Comparison of ENCODE assay signal across 17 cellular contexts in genomic region chr14:30223966-30224365, GRCh38.
DNase-seq lines count a peak whose midpoint lies in the region; ATAC-seq and TF ChIP-seq lines count a peak whose summit lies in the region.
"Had no signal": no experiment of that assay in that cellular context is flagged by ENCODE, and none has a peak within 500 bp of the region (broad histone marks: within the 10 kb centered on the region; RNA-seq: fewer than 3 reads in every experiment).

No MANE protein-coding gene starts in this region.

- H3K36me3 ChIP-seq in breast epithelium (no peaks in the 10 kb centered on the region), lower lobe of right lung (no peaks in the 10 kb centered on the region), tibial artery (no peaks in the 10 kb centered on the region)
- H3K36me3 ChIP-seq: heart right ventricle, vagina had no signal

- no peak for TF ChIP-seq POLR2A in breast epithelium (IDR thresholded peaks at IDR 0.05)

- H3K27me3 ChIP-seq in breast epithelium (no peaks in the 10 kb centered on the region), lower lobe of right lung (ENCODE audit: low read depth) (no peaks in the 10 kb centered on the region), tibial artery (no peaks in the 10 kb centered on the region)
- H3K27me3 ChIP-seq: heart right ventricle, vagina had no signal

- H3K27ac ChIP-seq in breast epithelium (peak overlapping the region; percentile 87 to 93), lower lobe of right lung (peak overlapping the region; percentile 15), tibial artery (peak overlapping the region; percentile 64 to 80)
- H3K27ac ChIP-seq: vagina had no signal

- no peaks in the 10 kb centered on the region for H3K27me3 Mint-ChIP-seq in WTC11 (ENCODE audit: low read depth)
- H3K27me3 Mint-ChIP-seq: activated CD8-positive, alpha-beta memory T cell treated with anti-CD3 and anti-CD28 coated beads, Interleukin-2, amount 10 ng/mL, durations not matched to agents 7 days and 5 days; CD4-positive, alpha-beta T cell had no signal

- DNase-seq in NCI-H446 (lab: John Stamatoyannopoulos, UW) (peak; percentile 7 to 49), NCI-H446 treated with DMSO at 0.1 percent for 48 hours (lab: John Stamatoyannopoulos, UW) (no peak), breast epithelium (ENCODE audit: low spot score in 2 of 2) (peak; percentile 60 to 84), lower lobe of right lung (peak; percentile 46), tibial artery (peak; percentile 32 to 83), Kasumi-1 (lab: John Stamatoyannopoulos, UW) (no peak), WTC11 (ENCODE audit: low spot score) (no peak)
- DNase-seq: activated CD8-positive, alpha-beta memory T cell treated with anti-CD3 and anti-CD28 coated beads, Interleukin-2, amount 10 ng/mL, durations not matched to agents 7 days and 5 days; activated naive CD4-positive, alpha-beta T cell treated with anti-CD3 and anti-CD28 coated beads for 36 hours; CD4-positive, alpha-beta T cell; central memory CD4-positive, alpha-beta T cell; naive thymus-derived CD4-positive, alpha-beta T cell; retina had no signal

- H3K4me3 Mint-ChIP-seq in WTC11, result no peak overlapping the region
- H3K4me3 Mint-ChIP-seq: activated CD8-positive, alpha-beta memory T cell treated with anti-CD3 and anti-CD28 coated beads, Interleukin-2, amount 10 ng/mL, durations not matched to agents 7 days and 5 days; activated naive CD4-positive, alpha-beta T cell treated with anti-CD3 and anti-CD28 coated beads for 36 hours; CD4-positive, alpha-beta T cell; naive thymus-derived CD4-positive, alpha-beta T cell had no signal

- TF ChIP-seq CTCF in breast epithelium (IDR thresholded peaks at IDR 0.05) (no peak), lower lobe of right lung (IDR thresholded peaks at IDR 0.05) (no peak), tibial artery (IDR thresholded peaks at IDR 0.05) (no peak), WTC11 (IDR thresholded peaks at IDR 0.05) (no peak)

- H3K27ac Mint-ChIP-seq in WTC11, result no peak overlapping the region
- H3K27ac Mint-ChIP-seq: activated CD8-positive, alpha-beta memory T cell treated with anti-CD3 and anti-CD28 coated beads, Interleukin-2, amount 10 ng/mL, durations not matched to agents 7 days and 5 days; activated naive CD4-positive, alpha-beta T cell treated with anti-CD3 and anti-CD28 coated beads for 36 hours; CD4-positive, alpha-beta T cell; naive thymus-derived CD4-positive, alpha-beta T cell had no signal

- H3K4me1 Mint-ChIP-seq in WTC11, result no peaks in the 10 kb centered on the region
- H3K4me1 Mint-ChIP-seq: activated CD8-positive, alpha-beta memory T cell treated with anti-CD3 and anti-CD28 coated beads, Interleukin-2, amount 10 ng/mL, durations not matched to agents 7 days and 5 days; naive thymus-derived CD4-positive, alpha-beta T cell had no signal

- ATAC-seq in lower lobe of right lung (peak; percentile 53 to 73), HG02938 (IDR thresholded peaks at IDR 0.05; ENCODE audit: unreplicated experiment) (no peak), WTC11 (no peak)
- ATAC-seq: activated CD8-positive, alpha-beta memory T cell treated with anti-CD3 and anti-CD28 coated beads, Interleukin-2, amount 10 ng/mL, durations not matched to agents 7 days and 5 days; GM12878; naive thymus-derived CD4-positive, alpha-beta T cell had no signal

- POLR2A ChIA-PET in WTC11 (lab: Charles Lee), result no interaction called here

- CTCF ChIA-PET in WTC11 (lab: Charles Lee), result interaction anchor here (1.0 to 1.7 kb wide), 4 partner anchors 9 to 47 kb away, joined by 3 to 8 read pairs (median 4); no protein-coding TSS in a partner anchor

- no peak overlapping the region for H3K4me3 ChIP-seq in breast epithelium
- no peak overlapping the region for H3K4me3 ChIP-seq in lower lobe of right lung
- no peak overlapping the region for H3K4me3 ChIP-seq in tibial artery
- H3K4me3 ChIP-seq: GM12878, heart right ventricle, vagina had no signal

- H3K9me3 ChIP-seq in breast epithelium (no peaks in the 10 kb centered on the region), lower lobe of right lung (no peaks in the 10 kb centered on the region), tibial artery (no peaks in the 10 kb centered on the region)
- H3K9me3 ChIP-seq: heart right ventricle, vagina had no signal

- intact Hi-C loops in breast epithelium (cut with DNase I; ENCODE audit: low total_unique reads) (no loop called here), lower lobe of right lung (cut with DNase I) (no loop called here), tibial artery (cut with DNase I; ENCODE audit: low total_unique reads) (no loop called here)

- no peaks in the 10 kb centered on the region for H3K9me3 Mint-ChIP-seq in WTC11
- H3K9me3 Mint-ChIP-seq: CD4-positive, alpha-beta T cell had no signal

- no peaks in the 10 kb centered on the region for H3K36me3 Mint-ChIP-seq in WTC11
- H3K36me3 Mint-ChIP-seq: activated CD8-positive, alpha-beta memory T cell treated with anti-CD3 and anti-CD28 coated beads, Interleukin-2, amount 10 ng/mL, durations not matched to agents 7 days and 5 days; naive thymus-derived CD4-positive, alpha-beta T cell had no signal

- H3K4me1 ChIP-seq in breast epithelium (peaks cover 0 to 23% of the 10 kb centered on the region in 2 donors), lower lobe of right lung (peaks cover 22% of the 10 kb centered on the region), tibial artery (peaks cover 0 to 76% (median 55%) of the 10 kb centered on the region in 4 donors)

TF ChIP-seq in WTC11, 78 proteins besides CTCF, POLR2A, EP300 and RAD21 (continues in another document):
- TF ChIP-seq, protein P1, sequence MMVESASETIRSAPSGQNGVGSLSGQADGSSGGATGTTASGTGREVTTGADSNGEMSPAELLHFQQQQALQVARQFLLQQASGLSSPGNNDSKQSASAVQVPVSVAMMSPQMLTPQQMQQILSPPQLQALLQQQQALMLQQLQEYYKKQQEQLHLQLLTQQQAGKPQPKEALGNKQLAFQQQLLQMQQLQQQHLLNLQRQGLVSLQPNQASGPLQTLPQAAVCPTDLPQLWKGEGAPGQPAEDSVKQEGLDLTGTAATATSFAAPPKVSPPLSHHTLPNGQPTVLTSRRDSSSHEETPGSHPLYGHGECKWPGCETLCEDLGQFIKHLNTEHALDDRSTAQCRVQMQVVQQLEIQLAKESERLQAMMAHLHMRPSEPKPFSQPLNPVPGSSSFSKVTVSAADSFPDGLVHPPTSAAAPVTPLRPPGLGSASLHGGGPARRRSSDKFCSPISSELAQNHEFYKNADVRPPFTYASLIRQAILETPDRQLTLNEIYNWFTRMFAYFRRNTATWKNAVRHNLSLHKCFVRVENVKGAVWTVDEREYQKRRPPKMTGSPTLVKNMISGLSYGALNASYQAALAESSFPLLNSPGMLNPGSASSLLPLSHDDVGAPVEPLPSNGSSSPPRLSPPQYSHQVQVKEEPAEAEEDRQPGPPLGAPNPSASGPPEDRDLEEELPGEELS (CRISPR knock-in tag; IDR thresholded peaks at IDR 0.05), result no peak
- no peak for TF ChIP-seq ZNF396 (CRISPR knock-in tag; IDR thresholded peaks at IDR 0.05; ENCODE audit: borderline replicate concordance)
- TF ChIP-seq, protein P2, sequence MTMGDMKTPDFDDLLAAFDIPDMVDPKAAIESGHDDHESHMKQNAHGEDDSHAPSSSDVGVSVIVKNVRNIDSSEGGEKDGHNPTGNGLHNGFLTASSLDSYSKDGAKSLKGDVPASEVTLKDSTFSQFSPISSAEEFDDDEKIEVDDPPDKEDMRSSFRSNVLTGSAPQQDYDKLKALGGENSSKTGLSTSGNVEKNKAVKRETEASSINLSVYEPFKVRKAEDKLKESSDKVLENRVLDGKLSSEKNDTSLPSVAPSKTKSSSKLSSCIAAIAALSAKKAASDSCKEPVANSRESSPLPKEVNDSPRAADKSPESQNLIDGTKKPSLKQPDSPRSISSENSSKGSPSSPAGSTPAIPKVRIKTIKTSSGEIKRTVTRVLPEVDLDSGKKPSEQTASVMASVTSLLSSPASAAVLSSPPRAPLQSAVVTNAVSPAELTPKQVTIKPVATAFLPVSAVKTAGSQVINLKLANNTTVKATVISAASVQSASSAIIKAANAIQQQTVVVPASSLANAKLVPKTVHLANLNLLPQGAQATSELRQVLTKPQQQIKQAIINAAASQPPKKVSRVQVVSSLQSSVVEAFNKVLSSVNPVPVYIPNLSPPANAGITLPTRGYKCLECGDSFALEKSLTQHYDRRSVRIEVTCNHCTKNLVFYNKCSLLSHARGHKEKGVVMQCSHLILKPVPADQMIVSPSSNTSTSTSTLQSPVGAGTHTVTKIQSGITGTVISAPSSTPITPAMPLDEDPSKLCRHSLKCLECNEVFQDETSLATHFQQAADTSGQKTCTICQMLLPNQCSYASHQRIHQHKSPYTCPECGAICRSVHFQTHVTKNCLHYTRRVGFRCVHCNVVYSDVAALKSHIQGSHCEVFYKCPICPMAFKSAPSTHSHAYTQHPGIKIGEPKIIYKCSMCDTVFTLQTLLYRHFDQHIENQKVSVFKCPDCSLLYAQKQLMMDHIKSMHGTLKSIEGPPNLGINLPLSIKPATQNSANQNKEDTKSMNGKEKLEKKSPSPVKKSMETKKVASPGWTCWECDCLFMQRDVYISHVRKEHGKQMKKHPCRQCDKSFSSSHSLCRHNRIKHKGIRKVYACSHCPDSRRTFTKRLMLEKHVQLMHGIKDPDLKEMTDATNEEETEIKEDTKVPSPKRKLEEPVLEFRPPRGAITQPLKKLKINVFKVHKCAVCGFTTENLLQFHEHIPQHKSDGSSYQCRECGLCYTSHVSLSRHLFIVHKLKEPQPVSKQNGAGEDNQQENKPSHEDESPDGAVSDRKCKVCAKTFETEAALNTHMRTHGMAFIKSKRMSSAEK (CRISPR knock-in tag; IDR thresholded peaks at IDR 0.05; ENCODE audit: borderline replicate concordance), result no peak
- TF ChIP-seq NR1H2 (CRISPR knock-in tag; IDR thresholded peaks at IDR 0.05), result no peak
- TF ChIP-seq MLX (CRISPR knock-in tag; IDR thresholded peaks at IDR 0.05), result no peak
- TF ChIP-seq, protein P3, sequence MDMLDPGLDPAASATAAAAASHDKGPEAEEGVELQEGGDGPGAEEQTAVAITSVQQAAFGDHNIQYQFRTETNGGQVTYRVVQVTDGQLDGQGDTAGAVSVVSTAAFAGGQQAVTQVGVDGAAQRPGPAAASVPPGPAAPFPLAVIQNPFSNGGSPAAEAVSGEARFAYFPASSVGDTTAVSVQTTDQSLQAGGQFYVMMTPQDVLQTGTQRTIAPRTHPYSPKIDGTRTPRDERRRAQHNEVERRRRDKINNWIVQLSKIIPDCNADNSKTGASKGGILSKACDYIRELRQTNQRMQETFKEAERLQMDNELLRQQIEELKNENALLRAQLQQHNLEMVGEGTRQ (CRISPR knock-in tag; IDR thresholded peaks at IDR 0.05), result no peak
- no peak for TF ChIP-seq FOXK1 (CRISPR knock-in tag; IDR thresholded peaks at IDR 0.05)

Comparison
In these comparisons a context has a peak if more than half of its experiments do, and no peak if none do; other contexts are left out.
1. DNase-seq: peak in NCI-H446 (2 of 2), breast epithelium (2 of 2), lower lobe of right lung (single experiment) and tibial artery (2 of 2); none in NCI-H446 treated with DMSO at 0.1 percent for 48 hours (single experiment), Kasumi-1 (0 of 2) and WTC11 (single experiment).
2. H3K27ac ChIP-seq: peak in every context shown above with its lines; median percentile 90 in breast epithelium; 72 in tibial artery; 15 in lower lobe of right lung.
3. ATAC-seq: peak in lower lobe of right lung (2 of 2); none in HG02938 (single experiment) and WTC11 (single experiment).